In genomic region chr7:51900755-51901488, GRCh38 we compare ENCODE assay signal across 4 cellular contexts.
A peak's percentile ranks its signal among the peaks of the same experiment; 100 is the strongest.
DNase-seq lines count a peak whose midpoint lies in the region; FAIRE-seq and TF ChIP-seq lines count a peak whose summit lies in the region.
"Not testable (repeated sequence)": the region's sequence is repeated elsewhere in the genome, so short reads cannot be mapped to it uniquely, and the experiment has no call there.

No MANE protein-coding gene starts in this region.

- H3K27ac ChIP-seq in BLaER1 treated with 17β-estradiol and CSF1 and Interleukin-3, amounts not matched to agents 10 nM and 100 nM; H1 (ENCODE audit: low read depth, low read length): not testable (repeated sequence)
- H3K27ac ChIP-seq in VCaP, result peak overlapping the region; percentile 80

- not testable (repeated sequence) for H2AFZ ChIP-seq in H1 (ENCODE audit: low read length)

- FAIRE-seq in H1 (lab: Jason Lieb, UNC), result not testable (repeated sequence)

- H3K36me3 ChIP-seq in BLaER1 treated with 17β-estradiol and CSF1 and Interleukin-3, amounts not matched to agents 10 nM and 100 nM; H1 (ENCODE audit: control insufficient read depth in 2 of 4, insufficient read depth in 4 of 4, low read length in 3 of 4): not testable (repeated sequence)

- not testable (repeated sequence) for H2AK5ac ChIP-seq in H1 (ENCODE audit: low read depth, low read length)

- not testable (repeated sequence) for H3K4ac ChIP-seq in H1 (replicated peaks; ENCODE audit: insufficient read length, low read depth, low read length)

- H3K9me3 ChIP-seq in BLaER1 treated with 17β-estradiol and CSF1 and Interleukin-3, amounts not matched to agents 10 nM and 100 nM (replicated peaks in 1 of 11); H1 (ENCODE audit: insufficient read depth in 2 of 2, low read depth in 1 of 2, low read length in 1 of 2): not testable (repeated sequence)

- not testable (repeated sequence) for H3K79me2 ChIP-seq in H1 (ENCODE audit: control insufficient read depth in 1 of 2, insufficient read depth in 2 of 2, low read length in 2 of 2)

- H4K8ac ChIP-seq in H1 (ENCODE audit: extremely low read depth, insufficient read depth, low read length), result peak overlapping the region; percentile 65; the same call in 1 of the 2 replicates

- not testable (repeated sequence) for H3K27me3 ChIP-seq in BLaER1 treated with 17β-estradiol and CSF1 and Interleukin-3, amounts not matched to agents 10 nM and 100 nM; H1 (replicated peaks in 1 of 4; ENCODE audit: control insufficient read depth in 3 of 4, extremely low read depth in 1 of 4, insufficient read depth in 3 of 4, low read length in 3 of 4)

- not testable (repeated sequence) for H2BK20ac ChIP-seq in H1 (ENCODE audit: low read length)

- H3K79me1 ChIP-seq in H1 (ENCODE audit: low read depth, low read length), result not testable (repeated sequence)

- not testable (repeated sequence) for H2BK5ac ChIP-seq in H1 (ENCODE audit: low read depth, low read length)

- not testable (repeated sequence) for TF ChIP-seq RAD21 in H1 (IDR thresholded peaks at IDR 0.05 in 1 of 2, conservative IDR thresholded peaks at IDR 0.05 in 1 of 2; ENCODE audit: low read depth in 2 of 2, low read length in 2 of 2)

- H2BK15ac ChIP-seq in H1 (ENCODE audit: low read length), result not testable (repeated sequence)

- not testable (repeated sequence) for H4K5ac ChIP-seq in H1 (ENCODE audit: insufficient read length, low read depth, low read length)

- peaks cover 0 to 16% (median 6%) of the 10 kb centered on the region in 10 experiments; a peak in 8 of 20 replicates for H3K4me1 ChIP-seq in BLaER1 treated with 17β-estradiol and CSF1 and Interleukin-3, amounts not matched to agents 10 nM and 100 nM
- not testable (repeated sequence) for H3K4me1 ChIP-seq in H1 (replicated peaks in 1 of 4; ENCODE audit: control insufficient read depth in 3 of 4, insufficient read depth in 4 of 4, low read length in 3 of 4)

- not testable (repeated sequence) for H3K56ac ChIP-seq in H1 (replicated peaks; ENCODE audit: insufficient read length, low read depth, low read length)

- H3K4me2 ChIP-seq in BLaER1 treated with 17β-estradiol and CSF1 and Interleukin-3, amounts not matched to agents 10 nM and 100 nM, result peak overlapping the region in 7 of 11 experiments; percentile 1 to 49 (median 35); a peak in 11 of 22 replicates
- not testable (repeated sequence) for H3K4me2 ChIP-seq in H1 (ENCODE audit: insufficient read depth in 1 of 2, low read depth in 2 of 2, low read length in 2 of 2)

- WGBS in H1 (ENCODE audit: extremely low coverage in 1 of 2, insufficient coverage in 1 of 2, insufficient read length in 1 of 2, insufficient replicate concordance in 2 of 2, low coverage in 1 of 2, low lambda C conversion rate in 2 of 2, missing lambda C conversion rate in 1 of 2), 2 experiments, result 85% methylated on average over 10 of the region's 42 CpGs; no CpG with 5 or more reads in 1 of the 2 experiments

- not testable (repeated sequence) for TF ChIP-seq POLR2A in H1 (IDR thresholded peaks at IDR 0.05; ENCODE audit: control extremely low read depth in 1 of 2, low read depth in 2 of 2, low read length in 2 of 2)

- not testable (repeated sequence) for H3K23ac ChIP-seq in H1 (ENCODE audit: insufficient read length)

- not testable (repeated sequence) for H3K18ac ChIP-seq in H1 (ENCODE audit: extremely low read depth, low read length)

- H3K23me2 ChIP-seq in H1 (ENCODE audit: low read depth, low read length), result not testable (repeated sequence)

- H3K14ac ChIP-seq in H1 (ENCODE audit: insufficient read length), result not testable (repeated sequence)

- H3K9ac ChIP-seq in BLaER1 treated with 17β-estradiol and CSF1 and Interleukin-3, amounts not matched to agents 10 nM and 100 nM; H1 (replicated peaks in 1 of 4; ENCODE audit: extremely low read depth in 1 of 4, low read depth in 3 of 4, low read length in 3 of 4): not testable (repeated sequence)

- not testable (repeated sequence) for TF ChIP-seq CTCF in VCaP (conservative IDR thresholded peaks at IDR 0.05); H1 (IDR thresholded peaks at IDR 0.05; ENCODE audit: control extremely low read depth in 1 of 3, insufficient read depth in 1 of 3, low read depth in 1 of 3, low read length in 3 of 3)

- POLR2A ChIA-PET in H1 (lab: Charles Lee; ENCODE audit: partially characterized antibody), result not testable (repeated sequence)

- H4K20me1 ChIP-seq in BLaER1 treated with 17β-estradiol and CSF1 and Interleukin-3, amounts not matched to agents 10 nM and 100 nM; H1 (replicated peaks in 1 of 2; ENCODE audit: control insufficient read depth in 1 of 2, insufficient read depth in 2 of 2, low read length in 2 of 2): not testable (repeated sequence)

- peak; percentile 39 for DNase-seq in DMS53 (lab: John Stamatoyannopoulos, UW)
- not testable (repeated sequence) for DNase-seq in H1 (ENCODE audit: low read depth in 1 of 2, low spot score in 2 of 2)

- not testable (repeated sequence) for H2BK12ac ChIP-seq in H1 (ENCODE audit: low read depth, low read length)

- not testable (repeated sequence) for H4K91ac ChIP-seq in H1 (replicated peaks; ENCODE audit: insufficient read length, low read length)

- TF ChIP-seq EP300 in H1 (IDR thresholded peaks at IDR 0.05; ENCODE audit: borderline replicate concordance in 1 of 2, low read depth in 2 of 2, low read length in 2 of 2), result not testable (repeated sequence)

- not testable (repeated sequence) for H2BK120ac ChIP-seq in H1 (replicated peaks; ENCODE audit: low read depth, low read length)

- CTCF ChIA-PET in H1 (lab: Charles Lee; ENCODE audit: partially characterized antibody), result not testable (repeated sequence)

- H3K4me3 ChIP-seq in BLaER1 treated with 17β-estradiol and CSF1 and Interleukin-3, amounts not matched to agents 10 nM and 100 nM; H1 (ENCODE audit: extremely low read depth in 1 of 4, insufficient read depth in 2 of 4, low read depth in 3 of 4, low read length in 4 of 4): not testable (repeated sequence)
